Comparison of ENCODE assay signal across 7 cellular contexts in genomic region chr22:22904731-22905130, GRCh38. TPM values are rescaled to one million over a fixed set of nuclear protein-coding genes. Genes with fewer than 3 reads are reported as not detected.
"Had no signal": no experiment of that assay in that cellular context is flagged by ENCODE, and none has a peak within 500 bp of the region (broad histone marks: within the 10 kb centered on the region; RNA-seq: fewer than 3 reads in every experiment).

No MANE protein-coding gene starts in this region.

RNA-seq across cellular contexts. Expression of gene IGLL5, which starts 17.1 kb away (rescaled TPM):
- total RNA-seq: activated CD8-positive, alpha-beta T cell treated with anti-CD3 and anti-CD28 coated beads for 36 hours; activated T-cell treated with anti-CD3 and anti-CD28 coated beads, Interleukin-2, amount 50 U/mL, for 72 hours; activated T-helper 2 cell treated with anti-CD3 and anti-CD28 coated beads, Interferon-gamma antibody, Interleukin-2, Interleukin-4, amounts not matched to agents 10 μg/mL and 5 μg/mL and 100 μg/mL, durations not matched to agents 14 hours and 24 hours and 36 hours; cardiac septum; PC-9; T-helper 1 cell treated with Interleukin-12 subunit alpha and Interleukin-12 subunit beta and Interleukin-4 antibody, amounts not matched to agents 30 ng/mL and 1 ng/mL, for 36 hours had no signal
- polyA plus RNA-seq: SK-N-SH had no signal
